Comparison of ENCODE assay signal across 8 cellular contexts in the genomic region with DNA sequence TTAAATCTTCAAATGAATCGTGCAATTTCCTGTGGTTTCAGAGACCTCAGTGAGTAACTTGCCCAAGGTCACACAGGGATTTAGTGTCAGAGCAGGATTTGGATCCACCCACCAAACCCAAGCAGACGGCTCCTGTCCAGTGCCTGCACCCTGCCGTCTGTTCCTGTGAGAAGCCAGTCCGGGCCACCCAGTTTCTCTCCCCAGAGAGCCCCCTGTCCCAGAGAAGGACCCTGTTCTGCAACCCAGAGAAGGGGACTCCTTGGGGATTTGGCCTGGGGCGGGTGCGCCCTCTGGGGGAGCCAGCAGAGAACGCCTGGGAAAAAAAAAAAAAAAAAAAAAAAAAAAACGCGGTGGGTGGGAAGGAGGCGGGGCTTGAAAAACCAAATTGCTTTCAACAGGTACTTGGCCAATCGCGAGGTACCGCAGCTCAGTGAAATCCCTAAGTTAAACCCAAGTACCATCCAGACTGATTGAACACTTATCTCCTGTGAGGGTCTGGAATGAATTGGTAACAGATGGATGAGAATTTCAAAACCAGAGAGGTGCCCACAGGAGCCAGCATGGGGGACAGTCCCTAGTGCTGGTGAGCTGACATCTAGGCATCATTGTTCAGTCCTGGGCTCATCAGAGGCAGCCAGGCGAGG. TPM values are rescaled to one million over a fixed set of nuclear protein-coding genes. Genes with fewer than 3 reads are reported as not detected.
DNase-seq lines count a peak whose midpoint lies in the region; ATAC-seq and TF ChIP-seq lines count a peak whose summit lies in the region.

No MANE protein-coding gene starts in this region.

- H3K27ac ChIP-seq in RWPE1 (no peak overlapping the region), skeletal muscle tissue (ENCODE audit: low read depth, low read length) (no peak overlapping the region)

- H3K4me3 ChIP-seq in skeletal muscle tissue (ENCODE audit: low read length in 3 of 3), result peak overlapping the region in 2 of 3 donors; percentile 37 to 41

- H3K36me3 Mint-ChIP-seq in activated naive CD8-positive, alpha-beta T cell treated with anti-CD3 and anti-CD28 coated beads for 36 hours, result no peaks in the 10 kb centered on the region

- POLR2A ChIA-PET in RWPE1 (lab: Yijun Ruan, JAX; ENCODE audit: low non-redundant PET), result no interaction called here

- no peak overlapping the region for H3K27ac Mint-ChIP-seq in activated naive CD8-positive, alpha-beta T cell treated with anti-CD3 and anti-CD28 coated beads for 36 hours

- peaks cover 27% of the 10 kb centered on the region for H3K4me1 Mint-ChIP-seq in activated naive CD8-positive, alpha-beta T cell treated with anti-CD3 and anti-CD28 coated beads for 36 hours

- no peaks in the 10 kb centered on the region for H3K27me3 Mint-ChIP-seq in activated naive CD8-positive, alpha-beta T cell treated with anti-CD3 and anti-CD28 coated beads for 36 hours

- peaks cover 3 to 8% (median 6%) of the 10 kb centered on the region in 3 donors for H3K4me1 ChIP-seq in skeletal muscle tissue (ENCODE audit: control insufficient read depth in 3 of 3, insufficient read depth in 3 of 3, low read length in 3 of 3)

- peak overlapping the region; percentile 53 for H3K4me3 Mint-ChIP-seq in activated naive CD8-positive, alpha-beta T cell treated with anti-CD3 and anti-CD28 coated beads for 36 hours

- CTCF ChIA-PET in RWPE1 (lab: Yijun Ruan, JAX), result interaction anchor here (0.6 to 0.7 kb wide), 4 partner anchors 15 to 151 kb away, joined by 3 to 7 read pairs (median 5); no protein-coding TSS in a partner anchor

- ATAC-seq in HG03432 (IDR thresholded peaks at IDR 0.05; ENCODE audit: unreplicated experiment), result peak; percentile 56
- no peak for ATAC-seq in GM19467 (IDR thresholded peaks at IDR 0.05; ENCODE audit: unreplicated experiment)
- no peak for ATAC-seq in HG03571 (IDR thresholded peaks at IDR 0.05; ENCODE audit: unreplicated experiment)

- H3K9me3 Mint-ChIP-seq in activated naive CD8-positive, alpha-beta T cell treated with anti-CD3 and anti-CD28 coated beads for 36 hours, result peaks cover 10% of the 10 kb centered on the region

- H3K9me3 ChIP-seq in skeletal muscle tissue (ENCODE audit: control insufficient read depth in 3 of 3, low read length in 3 of 3), result no peaks in the 10 kb centered on the region

- H3K36me3 ChIP-seq in skeletal muscle tissue (ENCODE audit: control insufficient read depth in 3 of 3, insufficient read depth in 3 of 3, low read length in 3 of 3), result no peaks in the 10 kb centered on the region

- H3K9ac ChIP-seq in skeletal muscle tissue (ENCODE audit: low read depth in 1 of 3, low read length in 3 of 3), result peak overlapping the region in 2 of 3 donors; percentile 35 to 40

- peak; percentile 48 for TF ChIP-seq CTCF in RWPE1 (conservative IDR thresholded peaks at IDR 0.05; ENCODE audit: low read depth)

- no peaks in the 10 kb centered on the region for H3K27me3 ChIP-seq in skeletal muscle tissue (ENCODE audit: control insufficient read depth in 3 of 3, insufficient read depth in 3 of 3, low read length in 3 of 3)

- peak; percentile 52 for DNase-seq in COLO829 (ENCODE audit: low spot score)
- DNase-seq in RWPE1 (ENCODE audit: low spot score), result peak; percentile 66
- DNase-seq in activated naive CD8-positive, alpha-beta T cell treated with anti-CD3 and anti-CD28 coated beads for 36 hours, result peak; percentile 46
- DNase-seq in hepatic stellate cell (ENCODE audit: low spot score), result peak; percentile 52

RNA-seq across cellular contexts. Expression of gene REEP1, which starts 30.9 kb away (rescaled TPM):
- under 1 TPM; 0.20 to 0.25 TPM for total RNA-seq in activated naive CD8-positive, alpha-beta T cell treated with anti-CD3 and anti-CD28 coated beads for 36 hours
- total RNA-seq in skeletal muscle tissue, result 24.0 TPM

Comparison
In these comparisons a context has a peak if more than half of its experiments do, and no peak if none do; other contexts are left out.
1. RNA of gene REEP1, which starts 30.9 kb away (total RNA-seq): 24.0 TPM in skeletal muscle tissue (single experiment); 0.20 to 0.25 TPM in activated naive CD8-positive, alpha-beta T cell treated with anti-CD3 and anti-CD28 coated beads for 36 hours; every median in the first group is over 10 times any median in the second.
2. Peak in every context shown above with its lines, with median percentiles within 50 percentile points of each other: DNase-seq.